In genomic region chr3:153158184-153158583, GRCh38 we compare ENCODE assay signal across 21 cellular contexts. TPM values are rescaled to one million over a fixed set of nuclear protein-coding genes. Genes with fewer than 3 reads are reported as not detected.
DNase-seq lines count a peak whose midpoint lies in the region; ATAC-seq, FAIRE-seq and TF ChIP-seq lines count a peak whose summit lies in the region.
"Had no signal": no experiment of that assay in that cellular context is flagged by ENCODE, and none has a peak within 500 bp of the region (broad histone marks: within the 10 kb centered on the region; RNA-seq: fewer than 3 reads in every experiment).

No MANE protein-coding gene starts in this region.

- intact Hi-C loops in HepG2 (cut with micrococcal nuclease; ENCODE audit: unreplicated experiment), result no loop called here
- intact Hi-C loops in right lobe of liver (cut with DNase I), result no loop called here

- no TSS peak for BruUV-seq in HepG2 (replicated peaks; lab: Mats Ljungman, UMichigan)

- TF ChIP-seq RAD21 in HepG2 (CRISPR knock-in tag; IDR thresholded peaks at IDR 0.05), result no peak

- TF ChIP-seq EP300 in HepG2 (IDR thresholded peaks at IDR 0.05; ENCODE audit: low read depth in 2 of 2, low read length in 2 of 2) (no peak), HepG2 (CRISPR knock-in tag; IDR thresholded peaks at IDR 0.05; ENCODE audit: borderline replicate concordance) (no peak)

- H3K36me3 Mint-ChIP-seq in brain (no peaks in the 10 kb centered on the region), nephron (ENCODE audit: low read depth) (no peaks in the 10 kb centered on the region), type B pancreatic cell (peaks cover under 1% of the 10 kb centered on the region), endothelial cell (ENCODE audit: low read depth, unreplicated experiment) (no peaks in the 10 kb centered on the region)

- H3K9me3 Mint-ChIP-seq in brain, result peaks cover 0 to 4% (median 0%) of the 10 kb centered on the region in 5 experiments
- H3K9me3 Mint-ChIP-seq in nephron, result no peaks in the 10 kb centered on the region
- no peaks in the 10 kb centered on the region for H3K9me3 Mint-ChIP-seq in type B pancreatic cell
- no peaks in the 10 kb centered on the region for H3K9me3 Mint-ChIP-seq in endothelial cell (ENCODE audit: unreplicated experiment)
- H3K9me3 Mint-ChIP-seq: CD8-positive, alpha-beta T cell; HFFc6 had no signal

- H3K4me3 Mint-ChIP-seq in brain, result peak overlapping the region in 3 of 5 experiments; percentile 33 to 74 (median 65)
- peak overlapping the region; percentile 19 to 73 (median 51) for H3K4me3 Mint-ChIP-seq in nephron
- peak overlapping the region; percentile 39 for H3K4me3 Mint-ChIP-seq in type B pancreatic cell
- no peak overlapping the region for H3K4me3 Mint-ChIP-seq in endothelial cell (ENCODE audit: unreplicated experiment)
- H3K4me3 Mint-ChIP-seq: B cell; CD8-positive, alpha-beta T cell; HFFc6 had no signal

- H3K27ac Mint-ChIP-seq in brain, result peak overlapping the region in 1 of 5 experiments; percentile 66
- H3K27ac Mint-ChIP-seq in nephron, result peak overlapping the region in 1 of 3 experiments; percentile 49
- peak overlapping the region; percentile 29 for H3K27ac Mint-ChIP-seq in type B pancreatic cell
- no peak overlapping the region for H3K27ac Mint-ChIP-seq in endothelial cell (ENCODE audit: unreplicated experiment)
- H3K27ac Mint-ChIP-seq: B cell; CD8-positive, alpha-beta T cell; HFFc6 had no signal

- H4K20me1 ChIP-seq in HepG2 (ENCODE audit: insufficient read depth, low read length), result peaks cover 4% of the 10 kb centered on the region; the same call in 1 of the 2 replicates

- H3K9ac ChIP-seq in HepG2 (ENCODE audit: insufficient read depth, low read depth, low read length), result no peak overlapping the region

- peaks cover 5% of the 10 kb centered on the region for H3K4me1 Mint-ChIP-seq in brain
- peaks cover under 1% of the 10 kb centered on the region for H3K4me1 Mint-ChIP-seq in nephron
- H3K4me1 Mint-ChIP-seq in type B pancreatic cell (ENCODE audit: unreplicated experiment), result peaks cover 8% of the 10 kb centered on the region
- no peaks in the 10 kb centered on the region for H3K4me1 Mint-ChIP-seq in endothelial cell (ENCODE audit: unreplicated experiment)

- TF ChIP-seq POLR2A in HepG2 (IDR thresholded peaks at IDR 0.05; ENCODE audit: insufficient read depth in 1 of 2, low read depth in 2 of 2, low read length in 2 of 2) (no peak), right lobe of liver (IDR thresholded peaks at IDR 0.05) (no peak)

- H3K79me2 ChIP-seq in HepG2 (ENCODE audit: insufficient read depth, low read length), result peaks cover 9% of the 10 kb centered on the region

- WGBS in HepG2 (ENCODE audit: low lambda C conversion rate), result 29% methylated on average over 4 of the region's 4 CpGs
- WGBS in right lobe of liver (ENCODE audit: insufficient coverage, low coverage, low lambda C conversion rate, missing lambda C conversion rate), result 46% methylated on average over 4 of the region's 4 CpGs

- ATAC-seq in HepG2, result no peak
- ATAC-seq in right lobe of liver, result no peak
- ATAC-seq: CD8-positive, alpha-beta T cell had no signal

- DNase-seq in HepG2 (ENCODE audit: low spot score) (no peak), right lobe of liver (no peak), type B pancreatic cell (ENCODE audit: extremely low spot score, unreplicated experiment) (no peak), mesenteric fat pad (ENCODE audit: low spot score) (no peak), HK-2 (ENCODE audit: unreplicated experiment) (no peak), endothelial cell (ENCODE audit: low spot score) (no peak)
- DNase-seq: 8988T; ACHN; CD8-positive, alpha-beta T cell; COR-L47; DMS53; GF-D8; HFFc6; IMR-90 had no signal

- POLR2A ChIA-PET in HepG2 (lab: Yijun Ruan, JAX), result no interaction called here

- no peak for TF ChIP-seq CTCF in HepG2 (CRISPR knock-in tag; IDR thresholded peaks at IDR 0.05)
- no peak for TF ChIP-seq CTCF in right lobe of liver (IDR thresholded peaks at IDR 0.05)
- TF ChIP-seq CTCF in brain (conservative IDR thresholded peaks at IDR 0.05), result no peak
- no peak for TF ChIP-seq CTCF in nephron (IDR thresholded peaks at IDR 0.05; ENCODE audit: unreplicated experiment in 3 of 3)
- no peak for TF ChIP-seq CTCF in type B pancreatic cell (conservative IDR thresholded peaks at IDR 0.05)
- TF ChIP-seq CTCF in endothelial cell (IDR thresholded peaks at IDR 0.05; ENCODE audit: unreplicated experiment), result no peak

- H3K4me3 ChIP-seq in HepG2 (replicated peaks in 1 of 3; ENCODE audit: insufficient read depth in 1 of 3, low read depth in 2 of 3, low read length in 3 of 3) (no peak overlapping the region), right lobe of liver (no peak overlapping the region)
- H3K4me3 ChIP-seq: HAP-1 had no signal

- in situ Hi-C loops in HepG2 (cut with HindIII; ENCODE audit: extremely low pct_ligation_motif_present, low pct_unique_long_range_greater_than_20kb), result no loop called here

- no peaks in the 10 kb centered on the region for H3K36me3 ChIP-seq in HepG2 (replicated peaks in 1 of 2; ENCODE audit: control insufficient read depth in 1 of 2, insufficient read depth in 2 of 2, low read length in 2 of 2)
- no peaks in the 10 kb centered on the region for H3K36me3 ChIP-seq in right lobe of liver
- H3K36me3 ChIP-seq: HAP-1 had no signal

- H3K4me1 ChIP-seq in HepG2 (ENCODE audit: insufficient read depth, low read length), result peaks cover 34% of the 10 kb centered on the region
- peaks cover 0 to 16% (median 0%) of the 10 kb centered on the region in 4 donors for H3K4me1 ChIP-seq in right lobe of liver
- H3K4me1 ChIP-seq: HAP-1 had no signal

- FAIRE-seq in HepG2 (lab: Jason Lieb, UNC), result no peak
- FAIRE-seq: GM19239, H1 had no signal

- H3K27ac ChIP-seq in HepG2 (ENCODE audit: extremely low read length, insufficient read depth, low read length) (no peak overlapping the region), right lobe of liver (peak overlapping the region in 1 of 3 donors; percentile 8)
- H3K27ac ChIP-seq: C4-2B had no signal

- no peaks in the 10 kb centered on the region; a peak in 1 of 5 replicates for H3K27me3 ChIP-seq in HepG2 (ENCODE audit: control insufficient read depth in 1 of 2, insufficient read depth in 2 of 2, low read length in 2 of 2)
- H3K27me3 ChIP-seq in right lobe of liver, result no peaks in the 10 kb centered on the region

- peaks cover 18% of the 10 kb centered on the region for H3K27me3 Mint-ChIP-seq in brain
- no peaks in the 10 kb centered on the region for H3K27me3 Mint-ChIP-seq in nephron (ENCODE audit: low read depth)
- no peaks in the 10 kb centered on the region for H3K27me3 Mint-ChIP-seq in type B pancreatic cell
- H3K27me3 Mint-ChIP-seq in endothelial cell (ENCODE audit: unreplicated experiment), result peaks cover 12% of the 10 kb centered on the region
- H3K27me3 Mint-ChIP-seq: B cell had no signal

- no peak overlapping the region for H2AFZ ChIP-seq in HepG2 (ENCODE audit: low read length)

- no peaks in the 10 kb centered on the region for H3K9me3 ChIP-seq in HepG2 (ENCODE audit: low read length)
- H3K9me3 ChIP-seq in right lobe of liver, result no peaks in the 10 kb centered on the region
- H3K9me3 ChIP-seq: HAP-1 had no signal

- H3K4me2 ChIP-seq in HepG2 (ENCODE audit: low read depth, low read length), result no peak overlapping the region; the same call in 1 of the 2 replicates

- CTCF ChIA-PET in HepG2 (lab: Yijun Ruan, JAX; ENCODE audit: low intra/inter-chr PET ratio, low total read pairs), result no interaction called here

TF ChIP-seq in HepG2, 621 proteins besides CTCF, POLR2A, EP300 and RAD21 (continues in another document):
- TF ChIP-seq GATAD2A (CRISPR knock-in tag; IDR thresholded peaks at IDR 0.05) (0 out of 2 replicates have a peak, but pooled peaks have one; percentile 22), HNF4A (CRISPR knock-in tag; IDR thresholded peaks at IDR 0.05) (peak; percentile 47)

RNA-seq across cellular contexts. Expression of gene RAP2B, which starts 3.8 kb away (rescaled TPM):
- total RNA-seq in HepG2 (2016; rRNA removed; fragmentation: Illumina TruSeq; extraction: Trizol) (7.1 and 7.2 TPM in 2 replicates), right lobe of liver (10 to 100 TPM in 1 of 6 experiments, 1 to 10 TPM in 5; 2.4 to 17.6 (median 4.5) TPM), type B pancreatic cell (ENCODE audit: low replicate concordance) (16.5 and 33.1 TPM in 2 replicates), mesenteric fat pad (17.0 TPM), endothelial cell (ENCODE audit: unreplicated experiment) (33.7 TPM)
- 1.4 and 1.9 TPM in 2 replicates for total RNA-seq in HepG2 (2016; cell fraction: cytosol; rRNA removed; fragmentation: Illumina TruSeq; extraction: Trizol; ENCODE audit: low read depth)
- total RNA-seq in HepG2 (2016; cell fraction: insoluble cytoplasmic fraction; rRNA removed; fragmentation: Illumina TruSeq; extraction: Trizol), result 6.7 and 7.3 TPM in 2 replicates
- 7.5 and 7.8 TPM in 2 replicates for total RNA-seq in HepG2 (2016; cell fraction: membrane; rRNA removed; fragmentation: Illumina TruSeq; extraction: Trizol)
- total RNA-seq in HepG2 (2016; cell fraction: nucleus; rRNA removed; fragmentation: Illumina TruSeq; extraction: Trizol), result 5.0 and 5.5 TPM in 2 replicates
- polyA plus RNA-seq in HepG2 (2011; rRNA removed) (6.1 and 6.4 TPM in 2 replicates), brain (ENCODE audit: insufficient read depth, low read depth, low replicate concordance) (0.46 TPM)
- polyA plus RNA-seq in HepG2 (2011; cell fraction: cytosol; rRNA removed), result 5.4 and 6.0 TPM in 2 replicates
- polyA plus RNA-seq in HepG2 (2011; cell fraction: nucleus; rRNA removed), result 6.1 and 7.1 TPM in 2 replicates
- 7.0 and 8.6 TPM in 2 replicates for polyA plus RNA-seq in HepG2 (2012)
- polyA plus RNA-seq in HepG2 (2016; cell fraction: cytosol; fragmentation: Illumina TruSeq; extraction: Trizol; ENCODE audit: low read depth), result 1.1 and 1.2 TPM in 2 replicates
- 7.0 TPM in 2 replicates for polyA plus RNA-seq in HepG2 (2016; cell fraction: insoluble cytoplasmic fraction; fragmentation: Illumina TruSeq; extraction: Trizol; ENCODE audit: low read depth)
- polyA plus RNA-seq in HepG2 (2016; cell fraction: membrane; fragmentation: Illumina TruSeq; extraction: Trizol; ENCODE audit: low read depth), result 5.1 and 5.2 TPM in 2 replicates
- 4.5 and 5.1 TPM in 2 replicates for polyA plus RNA-seq in HepG2 (2016; cell fraction: nucleus; fragmentation: Illumina TruSeq; extraction: Trizol; ENCODE audit: insufficient read depth, low read depth)
- polyA minus RNA-seq in HepG2 (2011; rRNA and poly(A)+ RNA removed; ENCODE audit: low replicate concordance), result 9.6 and 21.8 TPM in 2 replicates
- 12.2 and 14.8 TPM in 2 replicates for polyA minus RNA-seq in HepG2 (2011; cell fraction: cytosol; rRNA and poly(A)+ RNA removed)
- polyA minus RNA-seq in HepG2 (2011; cell fraction: nucleus; rRNA and poly(A)+ RNA removed), result 18.2 and 20.6 TPM in 2 replicates
